1 cellular context compared by ENCODE assay signal in the genomic region with DNA sequence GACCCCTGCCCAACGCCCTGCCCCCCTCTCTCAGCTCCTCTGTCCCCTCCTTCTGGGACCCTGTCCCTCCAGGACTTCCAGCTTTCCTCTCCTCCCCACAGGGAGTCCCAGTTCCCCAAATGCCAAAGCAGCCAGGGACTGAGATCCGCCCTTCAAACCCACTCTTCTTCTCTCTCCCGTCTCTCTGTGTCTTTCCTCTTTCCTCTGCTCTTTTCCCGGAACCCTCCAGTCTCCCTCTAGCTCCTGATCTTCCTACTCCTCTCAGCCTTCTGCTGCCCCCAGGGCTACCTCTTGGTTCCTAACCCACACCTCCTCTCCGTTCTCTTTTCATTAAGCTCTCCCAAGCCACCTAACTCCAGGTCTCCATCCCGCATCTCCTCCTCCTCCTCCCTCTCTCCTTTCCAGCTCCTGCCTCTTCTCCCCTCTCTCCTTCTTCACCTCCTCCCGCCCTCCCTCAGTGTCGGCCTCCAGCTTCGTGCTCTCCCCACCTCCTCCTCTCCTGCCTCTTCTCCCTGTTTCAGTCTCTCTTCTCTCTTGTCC.
TF ChIP-seq lines count a peak whose summit lies in the region.

A gene (minus strand): TSS at position 536 of the 540 bp plus-strand sequence. CDS start 555 bp downstream, outside the sequence.

TF ChIP-seq in IMR-90, 13 proteins besides CTCF, POLR2A, EP300 and RAD21:
- no peak for TF ChIP-seq CHD1 (IDR thresholded peaks at IDR 0.05; ENCODE audit: low read depth, low read length)
- TF ChIP-seq CEBPB (IDR thresholded peaks at IDR 0.05; ENCODE audit: low read depth, low read length), result no peak
TF ChIP-seq in IMR-90: peak in this region for 0.
